In genomic region chr6:3735029-3735605, GRCh38 we compare ENCODE assay signal across 23 cellular contexts. TPM values are rescaled to one million over a fixed set of nuclear protein-coding genes. Genes with fewer than 3 reads are reported as not detected.
"Had no signal": no experiment of that assay in that cellular context is flagged by ENCODE, and none has a peak within 500 bp of the region (broad histone marks: within the 10 kb centered on the region; RNA-seq: fewer than 3 reads in every experiment).

No MANE protein-coding gene starts in this region.

- H3K9me3 ChIP-seq: MG63, SK-N-SH had no signal

- H3K27ac ChIP-seq: HL-60 had no signal

- H3K9ac ChIP-seq: SK-N-SH had no signal

- H3K4me2 ChIP-seq: SK-N-SH had no signal

- H3K4me3 ChIP-seq: MG63 had no signal

- FAIRE-seq: HTR-8/SVneo had no signal

- H3K27me3 ChIP-seq: MG63 had no signal

- DNase-seq: Karpas-422, KG1, MG63, NCI-H1092, NCI-H1436, NCI-H187, NCI-H2029, NCI-H2081 treated with DMSO at 0.1 percent for 48 hours, NCI-H2171, NCI-H226, NCI-H446, NCI-H510A, NCI-H524 treated with DMSO at 0.1 percent for 48 hours, NCI-H69, NCI-H774, PC-3, SHP77, SK-N-SH, SW 1271 had no signal

- ATAC-seq: Panc1, PC-3 had no signal

RNA-seq across cellular contexts. Expression of gene PXDC1, which starts 16.4 kb away (rescaled TPM):
- total RNA-seq: OCI-LY7 had no signal
